13 cellular contexts compared by ENCODE assay signal in the genomic region with DNA sequence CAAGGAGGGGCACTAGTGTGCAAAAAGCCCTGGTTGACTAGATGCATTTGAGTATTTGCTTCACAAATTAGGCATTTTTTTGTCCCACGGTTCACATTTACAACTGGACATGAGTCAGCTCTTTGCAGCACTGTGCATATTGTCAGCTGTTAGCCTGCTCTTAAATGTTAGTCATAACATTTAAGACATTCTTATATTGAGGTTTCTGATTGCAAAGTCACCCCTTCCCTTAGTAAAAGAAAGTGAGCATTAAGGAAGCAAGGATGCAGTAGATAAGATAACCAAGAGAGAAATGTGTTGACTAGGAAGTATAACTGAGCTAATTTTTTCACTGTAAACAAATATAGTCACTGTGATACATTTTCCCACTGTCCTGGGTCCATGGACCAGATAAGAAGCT.
DNase-seq lines count a peak whose midpoint lies in the region; ATAC-seq and TF ChIP-seq lines count a peak whose summit lies in the region.
"Had no signal": no experiment of that assay in that cellular context is flagged by ENCODE, and none has a peak within 500 bp of the region (broad histone marks: within the 10 kb centered on the region; RNA-seq: fewer than 3 reads in every experiment).

No MANE protein-coding gene starts in this region.

- TF ChIP-seq CTCF in BJ (IDR thresholded peaks at IDR 0.05; ENCODE audit: insufficient read depth, low read depth, low read length) = no peak
- TF ChIP-seq CTCF in colonic mucosa (IDR thresholded peaks at IDR 0.05) = no peak
- no peak for TF ChIP-seq CTCF in mesothelial cell of epicardium (IDR thresholded peaks at IDR 0.05; ENCODE audit: unreplicated experiment)

- peak overlapping the region; percentile 30 for H3K27ac ChIP-seq in colonic mucosa

- H3K9me3 Mint-ChIP-seq in mesothelial cell of epicardium = no peaks in the 10 kb centered on the region
- H3K9me3 Mint-ChIP-seq in activated T-cell treated with anti-CD3 and anti-CD28 coated beads, Interleukin-2, amount 50 U/mL, for 4 hours = no peaks in the 10 kb centered on the region
- H3K9me3 Mint-ChIP-seq in activated T-helper 2 cell treated with anti-CD3 and anti-CD28 coated beads, Interferon-gamma antibody, Interleukin-2, Interleukin-4, amounts not matched to agents 10 μg/mL and 5 μg/mL and 100 μg/mL, durations not matched to agents 14 hours and 24 hours and 36 hours = no peaks in the 10 kb centered on the region
- no peaks in the 10 kb centered on the region for H3K9me3 Mint-ChIP-seq in activated CD8-positive, alpha-beta memory T cell treated with anti-CD3 and anti-CD28 coated beads, Interleukin-2, amount 10 ng/mL, durations not matched to agents 7 days and 5 days (ENCODE audit: low read depth)
- H3K9me3 Mint-ChIP-seq: central memory CD8-positive, alpha-beta T cell; T-cell had no signal

- H3K4me1 ChIP-seq in colonic mucosa = no peaks in the 10 kb centered on the region

- intact Hi-C loops in colonic mucosa (cut with DNase I) = no loop called here
- intact Hi-C loops in activated T-helper 2 cell treated with anti-CD3 and anti-CD28 coated beads, Interferon-gamma antibody, Interleukin-2, Interleukin-4, amounts not matched to agents 10 μg/mL and 5 μg/mL and 100 μg/mL, durations not matched to agents 14 hours and 24 hours and 36 hours (cut with micrococcal nuclease) = no loop called here

- no peaks in the 10 kb centered on the region for H3K36me3 Mint-ChIP-seq in mesothelial cell of epicardium
- H3K36me3 Mint-ChIP-seq in activated T-cell treated with anti-CD3 and anti-CD28 coated beads, Interleukin-2, amount 50 U/mL, for 4 hours (ENCODE audit: insufficient read depth) = no peaks in the 10 kb centered on the region
- no peaks in the 10 kb centered on the region for H3K36me3 Mint-ChIP-seq in activated T-helper 2 cell treated with anti-CD3 and anti-CD28 coated beads, Interferon-gamma antibody, Interleukin-2, Interleukin-4, amounts not matched to agents 10 μg/mL and 5 μg/mL and 100 μg/mL, durations not matched to agents 14 hours and 24 hours and 36 hours (ENCODE audit: low read depth)
- H3K36me3 Mint-ChIP-seq in activated CD8-positive, alpha-beta memory T cell treated with anti-CD3 and anti-CD28 coated beads, Interleukin-2, amount 10 ng/mL, durations not matched to agents 7 days and 5 days = no peaks in the 10 kb centered on the region
- H3K36me3 Mint-ChIP-seq: T-cell had no signal

- CTCF ChIA-PET in BJ (lab: Yijun Ruan, JAX) = interaction anchor here (0.7 to 0.8 kb wide), 3 partner anchors 8 to 95 kb away, joined by 3 read pairs; no protein-coding TSS in a partner anchor
- CTCF ChIA-PET in activated CD8-positive, alpha-beta memory T cell treated with anti-CD3 and anti-CD28 coated beads, Interleukin-2, amount 10 ng/mL, durations not matched to agents 7 days and 5 days (lab: Charles Lee) = no interaction called here

- ATAC-seq in activated T-cell treated with anti-CD3 and anti-CD28 coated beads, Interleukin-2, amount 50 U/mL, for 4 hours = no peak
- no peak for ATAC-seq in GM21447 (IDR thresholded peaks at IDR 0.05; ENCODE audit: unreplicated experiment)
- no peak for ATAC-seq in activated CD8-positive, alpha-beta memory T cell treated with anti-CD3 and anti-CD28 coated beads, Interleukin-2, amount 10 ng/mL, durations not matched to agents 7 days and 5 days
- ATAC-seq: T-cell had no signal

- POLR2A ChIA-PET in BJ (lab: Charles Lee) = no interaction called here

- DNase-seq in BJ (ENCODE audit: low read depth) (peak; percentile 1), NCI-H226 (peak; percentile 63), colonic mucosa (no peak), mesothelial cell of epicardium (ENCODE audit: low spot score in 2 of 2, unreplicated experiment in 2 of 2) (no peak)
- DNase-seq in activated T-cell treated with anti-CD3 and anti-CD28 coated beads, Interleukin-2, amount 50 U/mL, for 4 hours = no peak
- DNase-seq in activated T-helper 2 cell treated with anti-CD3 and anti-CD28 coated beads, Interferon-gamma antibody, Interleukin-2, Interleukin-4, amounts not matched to agents 10 μg/mL and 5 μg/mL and 100 μg/mL, durations not matched to agents 14 hours and 24 hours and 36 hours (ENCODE audit: low spot score) = no peak
- no peak for DNase-seq in activated CD8-positive, alpha-beta memory T cell treated with anti-CD3 and anti-CD28 coated beads, Interleukin-2, amount 10 ng/mL, durations not matched to agents 7 days and 5 days
- DNase-seq: activated CD4-positive, alpha-beta T cell treated with anti-CD3 and anti-CD28 coated beads, Interleukin-2, amount 50 U/mL, for 4 hours; C1 segment of cervical spinal cord; T-cell had no signal

- H3K9me3 ChIP-seq in colonic mucosa = no peaks in the 10 kb centered on the region

- peaks cover 12% of the 10 kb centered on the region for H3K4me1 Mint-ChIP-seq in mesothelial cell of epicardium
- no peaks in the 10 kb centered on the region for H3K4me1 Mint-ChIP-seq in activated T-cell treated with anti-CD3 and anti-CD28 coated beads, Interleukin-2, amount 50 U/mL, for 4 hours (ENCODE audit: low read depth)
- no peaks in the 10 kb centered on the region for H3K4me1 Mint-ChIP-seq in activated T-helper 2 cell treated with anti-CD3 and anti-CD28 coated beads, Interferon-gamma antibody, Interleukin-2, Interleukin-4, amounts not matched to agents 10 μg/mL and 5 μg/mL and 100 μg/mL, durations not matched to agents 14 hours and 24 hours and 36 hours (ENCODE audit: low read depth)
- H3K4me1 Mint-ChIP-seq in activated CD8-positive, alpha-beta memory T cell treated with anti-CD3 and anti-CD28 coated beads, Interleukin-2, amount 10 ng/mL, durations not matched to agents 7 days and 5 days = no peaks in the 10 kb centered on the region
- H3K4me1 Mint-ChIP-seq: central memory CD8-positive, alpha-beta T cell; T-cell had no signal

- H3K27me3 ChIP-seq in BJ (ENCODE audit: control insufficient read depth, insufficient read depth, low read length) (no peaks in the 10 kb centered on the region), colonic mucosa (no peaks in the 10 kb centered on the region)

- H3K9ac ChIP-seq in colonic mucosa (ENCODE audit: low read depth in 2 of 2, low read length in 2 of 2) = no peak overlapping the region

- peak overlapping the region; percentile 42 for H3K27ac Mint-ChIP-seq in mesothelial cell of epicardium
- no peak overlapping the region for H3K27ac Mint-ChIP-seq in activated T-helper 2 cell treated with anti-CD3 and anti-CD28 coated beads, Interferon-gamma antibody, Interleukin-2, Interleukin-4, amounts not matched to agents 10 μg/mL and 5 μg/mL and 100 μg/mL, durations not matched to agents 14 hours and 24 hours and 36 hours
- no peak overlapping the region for H3K27ac Mint-ChIP-seq in activated CD8-positive, alpha-beta memory T cell treated with anti-CD3 and anti-CD28 coated beads, Interleukin-2, amount 10 ng/mL, durations not matched to agents 7 days and 5 days
- H3K27ac Mint-ChIP-seq: progenitor cell of endocrine pancreas, T-cell had no signal

- H3K4me3 Mint-ChIP-seq in mesothelial cell of epicardium = no peak overlapping the region
- H3K4me3 Mint-ChIP-seq in activated T-cell treated with anti-CD3 and anti-CD28 coated beads, Interleukin-2, amount 50 U/mL, for 4 hours = no peak overlapping the region
- H3K4me3 Mint-ChIP-seq in activated T-helper 2 cell treated with anti-CD3 and anti-CD28 coated beads, Interferon-gamma antibody, Interleukin-2, Interleukin-4, amounts not matched to agents 10 μg/mL and 5 μg/mL and 100 μg/mL, durations not matched to agents 14 hours and 24 hours and 36 hours (ENCODE audit: low read depth) = no peak overlapping the region
- H3K4me3 Mint-ChIP-seq in activated CD8-positive, alpha-beta memory T cell treated with anti-CD3 and anti-CD28 coated beads, Interleukin-2, amount 10 ng/mL, durations not matched to agents 7 days and 5 days = no peak overlapping the region
- H3K4me3 Mint-ChIP-seq: central memory CD8-positive, alpha-beta T cell; T-cell had no signal

- peaks cover 31% of the 10 kb centered on the region for H3K27me3 Mint-ChIP-seq in mesothelial cell of epicardium (ENCODE audit: low read depth)
- H3K27me3 Mint-ChIP-seq in activated T-cell treated with anti-CD3 and anti-CD28 coated beads, Interleukin-2, amount 50 U/mL, for 4 hours (ENCODE audit: low read depth) = peaks cover 8% of the 10 kb centered on the region
- H3K27me3 Mint-ChIP-seq in activated T-helper 2 cell treated with anti-CD3 and anti-CD28 coated beads, Interferon-gamma antibody, Interleukin-2, Interleukin-4, amounts not matched to agents 10 μg/mL and 5 μg/mL and 100 μg/mL, durations not matched to agents 14 hours and 24 hours and 36 hours (ENCODE audit: low read depth) = peaks cover 9% of the 10 kb centered on the region
- H3K27me3 Mint-ChIP-seq in activated CD8-positive, alpha-beta memory T cell treated with anti-CD3 and anti-CD28 coated beads, Interleukin-2, amount 10 ng/mL, durations not matched to agents 7 days and 5 days = peaks cover 33% of the 10 kb centered on the region

- no peaks in the 10 kb centered on the region for H3K36me3 ChIP-seq in BJ (ENCODE audit: control insufficient read depth, insufficient read depth, low read length)
- H3K36me3 ChIP-seq in colonic mucosa = no peaks in the 10 kb centered on the region

- H3K4me3 ChIP-seq in BJ (ENCODE audit: low read depth, low read length) (no peak overlapping the region), colonic mucosa (no peak overlapping the region)

Comparison
In these comparisons a context has a peak if more than half of its experiments do, and no peak if none do; other contexts are left out.
1. DNase-seq: peak in BJ (single experiment) and NCI-H226 (single experiment); none in colonic mucosa (single experiment), mesothelial cell of epicardium (0 of 2), activated T-cell treated with anti-CD3 and anti-CD28 coated beads, Interleukin-2, amount 50 U/mL, for 4 hours (single experiment), activated T-helper 2 cell treated with anti-CD3 and anti-CD28 coated beads, Interferon-gamma antibody, Interleukin-2, Interleukin-4, amounts not matched to agents 10 μg/mL and 5 μg/mL and 100 μg/mL, durations not matched to agents 14 hours and 24 hours and 36 hours (single experiment) and activated CD8-positive, alpha-beta memory T cell treated with anti-CD3 and anti-CD28 coated beads, Interleukin-2, amount 10 ng/mL, durations not matched to agents 7 days and 5 days (single experiment).